In genomic region chr17:45150911-45151809, GRCh38 we compare ENCODE assay signal across 8 cellular contexts. TPM values are rescaled to one million over a fixed set of nuclear protein-coding genes. Genes with fewer than 3 reads are reported as not detected.
DNase-seq lines count a peak whose midpoint lies in the region; ATAC-seq and TF ChIP-seq lines count a peak whose summit lies in the region.

No MANE protein-coding gene starts in this region.

- H3K27ac ChIP-seq in iPS-18a (ENCODE audit: low read length) (no peak overlapping the region), thymus (ENCODE audit: low read depth) (peak overlapping the region; percentile 64)

- intact Hi-C loops in activated CD4-positive, alpha-beta T cell treated with anti-CD3 and anti-CD28 coated beads, Interleukin-2, amount 10 ng/mL, durations not matched to agents 24 days and 14 days (cut with micrococcal nuclease), result loop anchor here (5.0 kb wide), 1 partner anchor 46 kb away; no protein-coding TSS in a partner anchor
- intact Hi-C loops in activated B cell treated with CpG ODN at 0.5 μM for 24 hours (cut with micrococcal nuclease), result no loop called here

- WGBS in thymus, result 80% methylated on average over 8 of the region's 8 CpGs

- H3K4me1 Mint-ChIP-seq in activated CD4-positive, alpha-beta T cell treated with anti-CD3 and anti-CD28 coated beads, Interleukin-2, amount 10 ng/mL, durations not matched to agents 24 days and 14 days, result peaks cover 39% of the 10 kb centered on the region
- H3K4me1 Mint-ChIP-seq in activated B cell treated with CpG ODN at 0.5 μM for 24 hours, result peaks cover 55% of the 10 kb centered on the region

- H3K27me3 ChIP-seq in iPS-18a (ENCODE audit: control insufficient read depth, insufficient read depth, low read length) (no peaks in the 10 kb centered on the region), thymus (ENCODE audit: control insufficient read depth, insufficient read depth) (no peaks in the 10 kb centered on the region)

- H3K36me3 ChIP-seq in iPS-18a (ENCODE audit: control insufficient read depth, low read depth, low read length), result no peaks in the 10 kb centered on the region
- H3K36me3 ChIP-seq in thymus (ENCODE audit: control insufficient read depth, insufficient read depth), result no peaks in the 10 kb centered on the region

- peak overlapping the region; percentile 98 for H3K4me3 Mint-ChIP-seq in activated CD4-positive, alpha-beta T cell treated with anti-CD3 and anti-CD28 coated beads, Interleukin-2, amount 10 ng/mL, durations not matched to agents 24 days and 14 days
- peak overlapping the region; percentile 76 for H3K4me3 Mint-ChIP-seq in activated B cell treated with CpG ODN at 0.5 μM for 24 hours

- H3K36me3 Mint-ChIP-seq in activated CD4-positive, alpha-beta T cell treated with anti-CD3 and anti-CD28 coated beads, Interleukin-2, amount 10 ng/mL, durations not matched to agents 24 days and 14 days (ENCODE audit: low read depth), result peaks cover 27% of the 10 kb centered on the region
- peaks cover 23% of the 10 kb centered on the region for H3K36me3 Mint-ChIP-seq in activated B cell treated with CpG ODN at 0.5 μM for 24 hours (ENCODE audit: low read depth)

- no peaks in the 10 kb centered on the region for H3K9me3 ChIP-seq in iPS-18a (ENCODE audit: control insufficient read depth, low read depth, low read length)
- H3K9me3 ChIP-seq in thymus (ENCODE audit: control insufficient read depth), result no peaks in the 10 kb centered on the region

- peaks cover 3% of the 10 kb centered on the region for H3K27me3 Mint-ChIP-seq in activated CD4-positive, alpha-beta T cell treated with anti-CD3 and anti-CD28 coated beads, Interleukin-2, amount 10 ng/mL, durations not matched to agents 24 days and 14 days
- H3K27me3 Mint-ChIP-seq in activated B cell treated with CpG ODN at 0.5 μM for 24 hours, result no peaks in the 10 kb centered on the region

- POLR2A ChIA-PET in activated B cell treated with CpG ODN at 0.5 μM for 24 hours (lab: Charles Lee), result interaction anchor here (0.6 to 8.7 kb wide), 18 partner anchors 10 to 256 kb away, joined by 3 to 703 read pairs (median 4); partner anchors contain the start of genes ACBD4, FMNL1, HEXIM2 and MAP3K14

- no peak for ATAC-seq in activated B cell treated with CpG ODN at 0.5 μM for 24 hours (ENCODE audit: low read depth)

- H3K4me1 ChIP-seq in iPS-18a (ENCODE audit: control insufficient read depth, low read depth, low read length), result peaks cover 18% of the 10 kb centered on the region
- peaks cover 18% of the 10 kb centered on the region for H3K4me1 ChIP-seq in thymus (ENCODE audit: control insufficient read depth, insufficient read depth, low read length)

- TF ChIP-seq CTCF in activated B cell treated with CpG ODN at 0.5 μM for 24 hours (IDR thresholded peaks at IDR 0.05) (no peak), GM20000 (IDR thresholded peaks at IDR 0.05; ENCODE audit: extremely low read depth, missing control alignments) (no peak)

- H3K27ac Mint-ChIP-seq in activated CD4-positive, alpha-beta T cell treated with anti-CD3 and anti-CD28 coated beads, Interleukin-2, amount 10 ng/mL, durations not matched to agents 24 days and 14 days, result peak overlapping the region; percentile 76
- peak overlapping the region; percentile 79 for H3K27ac Mint-ChIP-seq in activated B cell treated with CpG ODN at 0.5 μM for 24 hours

- no peaks in the 10 kb centered on the region for H3K9me3 Mint-ChIP-seq in activated CD4-positive, alpha-beta T cell treated with anti-CD3 and anti-CD28 coated beads, Interleukin-2, amount 10 ng/mL, durations not matched to agents 24 days and 14 days
- H3K9me3 Mint-ChIP-seq in activated B cell treated with CpG ODN at 0.5 μM for 24 hours, result no peaks in the 10 kb centered on the region

- no peak for DNase-seq in activated CD4-positive, alpha-beta T cell treated with anti-CD3 and anti-CD28 coated beads, Interleukin-2, amount 10 ng/mL, durations not matched to agents 24 days and 14 days
- no peak for DNase-seq in activated CD4-positive, alpha-beta T cell treated with anti-CD3 and anti-CD28 coated beads, Interleukin-2, amount 50 U/mL, for 1 hour
- DNase-seq in activated B cell treated with CpG ODN at 0.5 μM for 24 hours (no peak), GM20000 (ENCODE audit: low spot score) (no peak), ureter (ENCODE audit: low spot score) (no peak), 8988T (no peak)

- no peak overlapping the region for H3K9ac ChIP-seq in iPS-18a (ENCODE audit: low read length)

- CTCF ChIA-PET in activated B cell treated with CpG ODN at 0.5 μM for 24 hours (lab: Charles Lee), result interaction anchor here (0.6 to 6.3 kb wide), 8 partner anchors 10 to 88 kb away, joined by 4 to 167 read pairs (median 12); partner anchors contain the start of genes ACBD4, HEXIM2 and PLCD3

- H3K4me3 ChIP-seq in iPS-18a (ENCODE audit: low read length) (peak overlapping the region; percentile 97), thymus (ENCODE audit: low read length) (peak overlapping the region; percentile 44)

RNA-seq across cellular contexts. Expression of gene HEXIM1, which starts 2.9 kb away (rescaled TPM):
- total RNA-seq in activated CD4-positive, alpha-beta T cell treated with anti-CD3 and anti-CD28 coated beads, Interleukin-2, amount 10 ng/mL, durations not matched to agents 24 days and 14 days, result 47.3 and 48.0 TPM in 2 replicates
- 19.5 and 21.5 TPM in 2 replicates for total RNA-seq in activated B cell treated with CpG ODN at 0.5 μM for 24 hours
- polyA plus RNA-seq in thymus, result 33.9 TPM
- total RNA-seq in ureter, result 47.0 TPM

RNA-seq across cellular contexts. Expression of gene HEXIM2, which starts 10.5 kb away (rescaled TPM):
- 6.7 and 7.0 TPM in 2 replicates for total RNA-seq in activated CD4-positive, alpha-beta T cell treated with anti-CD3 and anti-CD28 coated beads, Interleukin-2, amount 10 ng/mL, durations not matched to agents 24 days and 14 days
- total RNA-seq in activated B cell treated with CpG ODN at 0.5 μM for 24 hours (8.9 and 11.1 TPM in 2 replicates), ureter (8.0 TPM)
- polyA plus RNA-seq in thymus, result 9.6 TPM

RNA-seq across cellular contexts. Expression of gene ACBD4, which starts 15.7 kb away (rescaled TPM):
- total RNA-seq in activated CD4-positive, alpha-beta T cell treated with anti-CD3 and anti-CD28 coated beads, Interleukin-2, amount 10 ng/mL, durations not matched to agents 24 days and 14 days, result 13.5 and 14.7 TPM in 2 replicates
- total RNA-seq in activated B cell treated with CpG ODN at 0.5 μM for 24 hours (20.1 and 20.6 TPM in 2 replicates), ureter (26.4 TPM)
- polyA plus RNA-seq in thymus, result 26.5 TPM

RNA-seq across cellular contexts. Expression of gene PLCD3, which starts 18.8 kb away (rescaled TPM):
- 4.9 and 5.8 TPM in 2 replicates for total RNA-seq in activated CD4-positive, alpha-beta T cell treated with anti-CD3 and anti-CD28 coated beads, Interleukin-2, amount 10 ng/mL, durations not matched to agents 24 days and 14 days
- total RNA-seq in activated B cell treated with CpG ODN at 0.5 μM for 24 hours (0.61 and 1.4 TPM in 2 replicates), ureter (153 TPM)
- 9.1 TPM for polyA plus RNA-seq in thymus
